In genomic region chr1:210696709-210697108, GRCh38 we compare ENCODE assay signal across 10 cellular contexts.
A peak's percentile ranks its signal among the peaks of the same experiment; 100 is the strongest.
DNase-seq lines count a peak whose midpoint lies in the region; ATAC-seq and TF ChIP-seq lines count a peak whose summit lies in the region.
"Had no signal": no experiment of that assay in that cellular context is flagged by ENCODE, and none has a peak within 500 bp of the region (broad histone marks: within the 10 kb centered on the region; RNA-seq: fewer than 3 reads in every experiment).

No MANE protein-coding gene starts in this region.

- H2AFZ ChIP-seq in trophoblast cell (ENCODE audit: insufficient read depth, low read length, poor library complexity) (no peak overlapping the region), mammary epithelial cell (ENCODE audit: low read depth, low read length) (no peak overlapping the region)

- no peak for TF ChIP-seq CTCF in mammary epithelial cell (conservative IDR thresholded peaks at IDR 0.05 in 1 of 2, IDR thresholded peaks at IDR 0.05 in 1 of 2; ENCODE audit: extremely low read depth in 1 of 2, insufficient read depth in 1 of 2, low read depth in 1 of 2, low read length in 2 of 2)

- DNase-seq in activated CD8-positive, alpha-beta memory T cell treated with anti-CD3 and anti-CD28 coated beads, Interleukin-2, amount 10 ng/mL, durations not matched to agents 7 days and 5 days = peak; percentile 82
- DNase-seq in activated CD8-positive, alpha-beta memory T cell treated with anti-CD3 and anti-CD28 coated beads, Interleukin-2, amount 50 U/mL, for 48 hours = no peak
- no peak for DNase-seq in stimulated activated naive CD8-positive, alpha-beta T cell treated with anti-CD3 and anti-CD28 coated beads, Interleukin-15, Interleukin-2, amounts not matched to agents 100 U/mL and 50 U/mL, for 24 hours
- DNase-seq in NCI-H69 (lab: John Stamatoyannopoulos, UW) (no peak), trophoblast cell (no peak), mammary epithelial cell (no peak)
- DNase-seq: NCI-H187 had no signal

- no peaks in the 10 kb centered on the region for H3K36me3 Mint-ChIP-seq in activated CD8-positive, alpha-beta memory T cell treated with anti-CD3 and anti-CD28 coated beads, Interleukin-2, amount 10 ng/mL, durations not matched to agents 7 days and 5 days
- H3K36me3 Mint-ChIP-seq: type B pancreatic cell had no signal

- CTCF ChIA-PET in activated CD8-positive, alpha-beta memory T cell treated with anti-CD3 and anti-CD28 coated beads, Interleukin-2, amount 10 ng/mL, durations not matched to agents 7 days and 5 days (lab: Charles Lee) = no interaction called here
- CTCF ChIA-PET in mammary epithelial cell (lab: Charles Lee; ENCODE audit: low non-redundant PET) = no interaction called here

- no peak overlapping the region for H2BK120ac ChIP-seq in trophoblast cell (ENCODE audit: insufficient read depth, low read length, poor library complexity)

- ATAC-seq in activated CD8-positive, alpha-beta memory T cell treated with anti-CD3 and anti-CD28 coated beads, Interleukin-2, amount 10 ng/mL, durations not matched to agents 7 days and 5 days = peak; percentile 92
- ATAC-seq in HG02610 (IDR thresholded peaks at IDR 0.05; ENCODE audit: unreplicated experiment) (peak; percentile 97), HG03558 (IDR thresholded peaks at IDR 0.05; ENCODE audit: extremely low read depth, unreplicated experiment) (peak; percentile 94)
- peak; percentile 87 for ATAC-seq in stimulated activated naive CD8-positive, alpha-beta T cell treated with anti-CD3 and anti-CD28 coated beads, Interleukin-15, Interleukin-2, amounts not matched to agents 100 U/mL and 50 U/mL, for 24 hours

- H4K20me1 ChIP-seq in mammary epithelial cell (ENCODE audit: insufficient read depth, low read length) = no peaks in the 10 kb centered on the region

- H3K4me3 Mint-ChIP-seq in activated CD8-positive, alpha-beta memory T cell treated with anti-CD3 and anti-CD28 coated beads, Interleukin-2, amount 10 ng/mL, durations not matched to agents 7 days and 5 days = no peak overlapping the region
- H3K4me3 Mint-ChIP-seq: type B pancreatic cell had no signal

- H3K4me1 Mint-ChIP-seq in activated CD8-positive, alpha-beta memory T cell treated with anti-CD3 and anti-CD28 coated beads, Interleukin-2, amount 10 ng/mL, durations not matched to agents 7 days and 5 days = peaks cover 41% of the 10 kb centered on the region

- dilution Hi-C loops in mammary epithelial cell (cut with HindIII; ENCODE audit: low sequenced_read_pairs) = no loop called here

- H4K12ac ChIP-seq in trophoblast cell (ENCODE audit: low read depth, low read length) = no peak overlapping the region

- H4K8ac ChIP-seq in trophoblast cell (ENCODE audit: low read depth, low read length) = no peak overlapping the region

- no peak overlapping the region for H4K91ac ChIP-seq in trophoblast cell (ENCODE audit: low read depth, low read length)

- no peaks in the 10 kb centered on the region for H3K9me3 Mint-ChIP-seq in activated CD8-positive, alpha-beta memory T cell treated with anti-CD3 and anti-CD28 coated beads, Interleukin-2, amount 10 ng/mL, durations not matched to agents 7 days and 5 days (ENCODE audit: low read depth)
- H3K9me3 Mint-ChIP-seq: type B pancreatic cell had no signal

- H3K36me3 ChIP-seq in trophoblast cell (ENCODE audit: control insufficient read depth in 1 of 2, insufficient read depth in 2 of 2, low read length in 2 of 2) (no peaks in the 10 kb centered on the region), mammary epithelial cell (ENCODE audit: insufficient read depth, low read length) (no peaks in the 10 kb centered on the region)

- H2AK5ac ChIP-seq in trophoblast cell (ENCODE audit: low read length) = no peak overlapping the region

- no peak overlapping the region for H3K14ac ChIP-seq in trophoblast cell (ENCODE audit: low read length)

- no TSS peak for BruUV-seq in mammary epithelial cell (replicated peaks; lab: Mats Ljungman, UMichigan)

- H3K4me1 ChIP-seq in trophoblast cell (ENCODE audit: control insufficient read depth in 1 of 2, insufficient read depth in 2 of 2, low read length in 2 of 2) (no peaks in the 10 kb centered on the region), mammary epithelial cell (ENCODE audit: insufficient read depth, low read length) (no peaks in the 10 kb centered on the region)

- H3K18ac ChIP-seq in trophoblast cell (ENCODE audit: low read length) = no peak overlapping the region

- WGBS in trophoblast cell (ENCODE audit: extremely low coverage, insufficient coverage, insufficient read length) = no CpG with 5 or more reads among the region's 1 CpG
- WGBS in mammary epithelial cell (ENCODE audit: low coverage, missing lambda C conversion rate) = no CpG with 5 or more reads among the region's 1 CpG

- in situ Hi-C loops in mammary epithelial cell (cut with MboI; ENCODE audit: low sequenced_read_pairs in 2 of 2) = no loop called here

- H2BK12ac ChIP-seq in trophoblast cell (ENCODE audit: low read length) = no peak overlapping the region

- no peaks in the 10 kb centered on the region for H3K27me3 ChIP-seq in trophoblast cell (ENCODE audit: insufficient read depth, low read length)
- H3K27me3 ChIP-seq in mammary epithelial cell (ENCODE audit: insufficient read depth, low read length) = peaks cover 7% of the 10 kb centered on the region

- H3K4me3 ChIP-seq in trophoblast cell (ENCODE audit: low read depth, low read length) (no peak overlapping the region), mammary epithelial cell (replicated peaks in 1 of 3; ENCODE audit: insufficient read depth in 1 of 3, low read depth in 2 of 3, low read length in 3 of 3) (no peak overlapping the region)

- H3K4me2 ChIP-seq in trophoblast cell (ENCODE audit: low read length) (no peak overlapping the region), mammary epithelial cell (ENCODE audit: insufficient read depth, low read depth, low read length) (no peak overlapping the region)

- peak overlapping the region; percentile 45 for H3K27ac Mint-ChIP-seq in activated CD8-positive, alpha-beta memory T cell treated with anti-CD3 and anti-CD28 coated beads, Interleukin-2, amount 10 ng/mL, durations not matched to agents 7 days and 5 days
- H3K27ac Mint-ChIP-seq: type B pancreatic cell had no signal

- no peaks in the 10 kb centered on the region for H3K79me1 ChIP-seq in trophoblast cell (ENCODE audit: low read length)

- H3K79me2 ChIP-seq in trophoblast cell (ENCODE audit: control insufficient read depth, insufficient read depth, low read length, poor library complexity) = no peaks in the 10 kb centered on the region
- no peaks in the 10 kb centered on the region for H3K79me2 ChIP-seq in mammary epithelial cell (ENCODE audit: insufficient read depth, low read length)

- intact Hi-C loops in mammary epithelial cell (cut with micrococcal nuclease) = no loop called here

- peaks cover 2% of the 10 kb centered on the region for H3K9me3 ChIP-seq in trophoblast cell (ENCODE audit: insufficient read depth, low read depth, low read length)
- no peaks in the 10 kb centered on the region for H3K9me3 ChIP-seq in mammary epithelial cell (replicated peaks; ENCODE audit: insufficient read depth, low read length)

- H3K23ac ChIP-seq in trophoblast cell (ENCODE audit: low read length) = no peak overlapping the region

- no peak overlapping the region for H2BK5ac ChIP-seq in trophoblast cell (ENCODE audit: low read depth, low read length, poor library complexity)

- H3K9ac ChIP-seq in trophoblast cell (ENCODE audit: low read length) (no peak overlapping the region), mammary epithelial cell (ENCODE audit: insufficient read depth, low read length) (no peak overlapping the region)

- no peak overlapping the region for H3K27ac ChIP-seq in trophoblast cell (ENCODE audit: low read depth, low read length)
- no peak overlapping the region for H3K27ac ChIP-seq in mammary epithelial cell (ENCODE audit: insufficient read depth, low read depth, low read length)

- peaks cover 20% of the 10 kb centered on the region for H3K27me3 Mint-ChIP-seq in activated CD8-positive, alpha-beta memory T cell treated with anti-CD3 and anti-CD28 coated beads, Interleukin-2, amount 10 ng/mL, durations not matched to agents 7 days and 5 days
- H3K27me3 Mint-ChIP-seq: type B pancreatic cell had no signal

- H3K4ac ChIP-seq in trophoblast cell (ENCODE audit: low read depth, low read length) = no peak overlapping the region
